Comparison of ENCODE assay signal across 13 cellular contexts in the genomic region with DNA sequence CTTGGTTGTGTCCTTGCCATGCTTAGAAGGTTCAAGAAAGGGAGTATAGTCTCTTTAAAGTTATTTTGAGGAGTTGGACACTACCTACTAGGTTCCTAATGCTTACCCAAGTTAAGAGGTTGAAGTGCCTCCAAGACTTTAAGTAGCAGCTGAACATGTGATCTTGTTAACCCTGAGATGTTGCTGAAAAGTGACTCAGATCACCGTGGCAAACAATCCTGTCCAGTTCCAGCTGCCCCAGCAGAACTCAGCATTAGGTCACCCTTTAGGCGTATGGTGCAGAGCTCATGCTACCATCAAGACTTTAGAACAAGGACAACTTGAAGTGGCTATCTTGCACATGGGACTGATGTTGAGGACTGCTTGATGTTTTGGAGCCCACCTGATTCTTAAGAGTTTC. TPM values are rescaled to one million over a fixed set of nuclear protein-coding genes. Genes with fewer than 3 reads are reported as not detected.
A peak's percentile ranks its signal among the peaks of the same experiment; 100 is the strongest.
DNase-seq lines count a peak whose midpoint lies in the region; ATAC-seq and TF ChIP-seq lines count a peak whose summit lies in the region.
"Had no signal": no experiment of that assay in that cellular context is flagged by ENCODE, and none has a peak within 500 bp of the region (broad histone marks: within the 10 kb centered on the region; RNA-seq: fewer than 3 reads in every experiment).

No MANE protein-coding gene starts in this region.

- intact Hi-C loops in Calu3 (cut with micrococcal nuclease; ENCODE audit: unreplicated experiment) = loop anchor here (10.0 kb wide), 1 partner anchor 461 kb away; no protein-coding TSS in a partner anchor
- intact Hi-C loops in Panc1 (cut with micrococcal nuclease; ENCODE audit: unreplicated experiment) = no loop called here

- in situ Hi-C loops in Panc1 (cut with HindIII; ENCODE audit: low pct_unique_long_range_greater_than_20kb, low sequenced_read_pairs) = no loop called here

- H3K27me3 Mint-ChIP-seq in Calu3 (ENCODE audit: unreplicated experiment) = no peaks in the 10 kb centered on the region
- no peaks in the 10 kb centered on the region for H3K27me3 Mint-ChIP-seq in stimulated activated memory B cell treated with anti-CD40 and anti-IgM and Interleukin-4, amounts not matched to agents 10 μg/mL and 1 μg/mL and 100 μg/mL, for 72 hours
- H3K27me3 Mint-ChIP-seq: activated CD4-positive, alpha-beta memory T cell treated with anti-CD3 and anti-CD28 coated beads for 36 hours; activated naive CD8-positive, alpha-beta T cell treated with anti-CD3 and anti-CD28 coated beads, Interleukin-2, amount 10 ng/mL, durations not matched to agents 7 days and 5 days; progenitor cell of endocrine pancreas had no signal

- no peaks in the 10 kb centered on the region for H3K27me3 ChIP-seq in Panc1 (ENCODE audit: control insufficient read depth, insufficient read depth, low read length)
- no peaks in the 10 kb centered on the region for H3K27me3 ChIP-seq in osteoblast (ENCODE audit: insufficient read depth, low read length)

- H3K36me3 Mint-ChIP-seq in Calu3 (ENCODE audit: insufficient read depth, unreplicated experiment) = no peaks in the 10 kb centered on the region
- no peaks in the 10 kb centered on the region for H3K36me3 Mint-ChIP-seq in stimulated activated memory B cell treated with anti-CD40 and anti-IgM and Interleukin-4, amounts not matched to agents 10 μg/mL and 1 μg/mL and 100 μg/mL, for 72 hours
- H3K36me3 Mint-ChIP-seq: activated CD4-positive, alpha-beta memory T cell treated with anti-CD3 and anti-CD28 coated beads for 36 hours; activated naive CD8-positive, alpha-beta T cell treated with anti-CD3 and anti-CD28 coated beads, Interleukin-2, amount 10 ng/mL, durations not matched to agents 7 days and 5 days; CD8-positive, alpha-beta T cell had no signal

- POLR2A ChIA-PET in Panc1 (lab: Charles Lee) = no interaction called here

- DNase-seq in Calu3 (peak; percentile 6), Panc1 (ENCODE audit: low read depth, low spot score) (no peak), fibroblast of gingiva (ENCODE audit: low read depth) (peak; percentile 67), osteoblast (ENCODE audit: insufficient read length, low spot score, missing footprints) (peak; percentile 91)
- no peak for DNase-seq in activated CD4-positive, CD25-positive, alpha-beta regulatory T cell treated with anti-CD3 and anti-CD28 coated beads, Interleukin-2, amount 50 U/mL, for 72 hours
- DNase-seq: activated CD4-positive, alpha-beta memory T cell treated with anti-CD3 and anti-CD28 coated beads for 36 hours; activated naive CD8-positive, alpha-beta T cell treated with anti-CD3 and anti-CD28 coated beads, Interleukin-2, amount 10 ng/mL, durations not matched to agents 7 days and 5 days; CD8-positive, alpha-beta T cell; endodermal cell had no signal

- peaks cover 64% of the 10 kb centered on the region for H3K4me1 Mint-ChIP-seq in Calu3 (ENCODE audit: low read depth, unreplicated experiment)
- no peaks in the 10 kb centered on the region for H3K4me1 Mint-ChIP-seq in stimulated activated memory B cell treated with anti-CD40 and anti-IgM and Interleukin-4, amounts not matched to agents 10 μg/mL and 1 μg/mL and 100 μg/mL, for 72 hours
- H3K4me1 Mint-ChIP-seq: activated naive CD8-positive, alpha-beta T cell treated with anti-CD3 and anti-CD28 coated beads, Interleukin-2, amount 10 ng/mL, durations not matched to agents 7 days and 5 days had no signal

- BruUV-seq in Calu3 (replicated peaks; lab: Mats Ljungman, UMichigan) (no TSS peak), Panc1 (replicated peaks; lab: Mats Ljungman, UMichigan) (no TSS peak)

- no peak overlapping the region for H3K4me3 ChIP-seq in Panc1 (ENCODE audit: low read depth in 2 of 2, low read length in 2 of 2)
- H3K4me3 ChIP-seq in osteoblast (ENCODE audit: insufficient read depth, low read length) = no peak overlapping the region

- no peak for TF ChIP-seq CTCF in Calu3 (IDR thresholded peaks at IDR 0.05; ENCODE audit: unreplicated experiment)
- no peak for TF ChIP-seq CTCF in Panc1 (IDR thresholded peaks at IDR 0.05)
- TF ChIP-seq CTCF in osteoblast (IDR thresholded peaks at IDR 0.05; ENCODE audit: extremely low read depth, low read depth, low read length) = no peak

- H3K4me2 ChIP-seq in osteoblast (ENCODE audit: insufficient read depth, low read length) = peak overlapping the region; percentile 46

- no peak overlapping the region for H3K4me3 Mint-ChIP-seq in Calu3 (ENCODE audit: low read depth, unreplicated experiment)
- H3K4me3 Mint-ChIP-seq in stimulated activated memory B cell treated with anti-CD40 and anti-IgM and Interleukin-4, amounts not matched to agents 10 μg/mL and 1 μg/mL and 100 μg/mL, for 72 hours = no peak overlapping the region
- H3K4me3 Mint-ChIP-seq: activated CD4-positive, alpha-beta memory T cell treated with anti-CD3 and anti-CD28 coated beads for 36 hours; activated naive CD8-positive, alpha-beta T cell treated with anti-CD3 and anti-CD28 coated beads, Interleukin-2, amount 10 ng/mL, durations not matched to agents 7 days and 5 days; CD8-positive, alpha-beta T cell; endodermal cell had no signal

- H3K36me3 ChIP-seq in Panc1 (ENCODE audit: control insufficient read depth, insufficient read depth, low read length) (no peaks in the 10 kb centered on the region), osteoblast (ENCODE audit: insufficient read depth, low read length) (no peaks in the 10 kb centered on the region)

- H2AFZ ChIP-seq in osteoblast (ENCODE audit: low read length) = no peak overlapping the region

- peak overlapping the region; percentile 39; the same call in 1 of the 2 replicates for H3K27ac ChIP-seq in Panc1 (ENCODE audit: low read length)
- peak overlapping the region; percentile 71 for H3K27ac ChIP-seq in osteoblast (ENCODE audit: low read depth, low read length)

- no peaks in the 10 kb centered on the region for H3K9me3 ChIP-seq in Panc1 (ENCODE audit: control insufficient read depth, insufficient read depth, low read depth, low read length)
- no peaks in the 10 kb centered on the region for H3K9me3 ChIP-seq in osteoblast (ENCODE audit: low read depth, low read length)

- peaks cover 2% of the 10 kb centered on the region for H3K9me3 Mint-ChIP-seq in Calu3 (ENCODE audit: low read depth, unreplicated experiment)
- no peaks in the 10 kb centered on the region for H3K9me3 Mint-ChIP-seq in stimulated activated memory B cell treated with anti-CD40 and anti-IgM and Interleukin-4, amounts not matched to agents 10 μg/mL and 1 μg/mL and 100 μg/mL, for 72 hours
- H3K9me3 Mint-ChIP-seq: activated naive CD8-positive, alpha-beta T cell treated with anti-CD3 and anti-CD28 coated beads, Interleukin-2, amount 10 ng/mL, durations not matched to agents 7 days and 5 days; CD8-positive, alpha-beta T cell; endodermal cell had no signal

- H3K4me1 ChIP-seq in Panc1 (ENCODE audit: control insufficient read depth, insufficient read depth, low read length) (peaks cover 29% of the 10 kb centered on the region), osteoblast (ENCODE audit: insufficient read depth, low read length) (peaks cover 28% of the 10 kb centered on the region)

- CTCF ChIA-PET in Calu3 (lab: Charles Lee) = no interaction called here
- CTCF ChIA-PET in Panc1 (lab: Charles Lee) = no interaction called here

- ATAC-seq in Panc1 (peak; percentile 62; the same call in 1 of the 2 replicates), HG02678 (IDR thresholded peaks at IDR 0.05; ENCODE audit: unreplicated experiment) (no peak), HG03039 (IDR thresholded peaks at IDR 0.05; ENCODE audit: unreplicated experiment) (no peak)
- no peak for ATAC-seq in stimulated activated memory B cell treated with anti-CD40 and anti-IgM and Interleukin-4, amounts not matched to agents 10 μg/mL and 1 μg/mL and 100 μg/mL, for 72 hours
- ATAC-seq: CD8-positive, alpha-beta T cell had no signal

- peaks cover 34% of the 10 kb centered on the region for H3K79me2 ChIP-seq in osteoblast (ENCODE audit: insufficient read depth, low read length)

- peaks cover 19% of the 10 kb centered on the region for H4K20me1 ChIP-seq in osteoblast (ENCODE audit: insufficient read depth, low read length)

- H3K27ac Mint-ChIP-seq in Calu3 (ENCODE audit: unreplicated experiment) = no peak overlapping the region
- no peak overlapping the region for H3K27ac Mint-ChIP-seq in stimulated activated memory B cell treated with anti-CD40 and anti-IgM and Interleukin-4, amounts not matched to agents 10 μg/mL and 1 μg/mL and 100 μg/mL, for 72 hours
- H3K27ac Mint-ChIP-seq: activated CD4-positive, alpha-beta memory T cell treated with anti-CD3 and anti-CD28 coated beads for 36 hours; activated naive CD8-positive, alpha-beta T cell treated with anti-CD3 and anti-CD28 coated beads, Interleukin-2, amount 10 ng/mL, durations not matched to agents 7 days and 5 days; CD8-positive, alpha-beta T cell; endodermal cell; progenitor cell of endocrine pancreas had no signal

RNA-seq across cellular contexts. Expression of a gene that starts 22.5 kb away (rescaled TPM):
- 37.3 and 48.0 TPM in 2 replicates for total RNA-seq in Calu3 (2022)
- 34.8 TPM for total RNA-seq in Panc1 (2021; ENCODE audit: unreplicated experiment)
- polyA plus RNA-seq in Panc1 (2012; ENCODE audit: insufficient read length) = 7.4 TPM
- total RNA-seq in osteoblast = 8.3 and 9.8 TPM in 2 replicates
- total RNA-seq: CD8-positive, alpha-beta T cell had no signal

Comparison
In these comparisons a context has a peak if more than half of its experiments do, and no peak if none do; other contexts are left out.
1. DNase-seq: peak in Calu3 (single experiment), fibroblast of gingiva (single experiment) and osteoblast (single experiment); none in Panc1 (single experiment) and activated CD4-positive, CD25-positive, alpha-beta regulatory T cell treated with anti-CD3 and anti-CD28 coated beads, Interleukin-2, amount 50 U/mL, for 72 hours (single experiment).